ENCODE assay signal across 9 cellular contexts in the genomic region with DNA sequence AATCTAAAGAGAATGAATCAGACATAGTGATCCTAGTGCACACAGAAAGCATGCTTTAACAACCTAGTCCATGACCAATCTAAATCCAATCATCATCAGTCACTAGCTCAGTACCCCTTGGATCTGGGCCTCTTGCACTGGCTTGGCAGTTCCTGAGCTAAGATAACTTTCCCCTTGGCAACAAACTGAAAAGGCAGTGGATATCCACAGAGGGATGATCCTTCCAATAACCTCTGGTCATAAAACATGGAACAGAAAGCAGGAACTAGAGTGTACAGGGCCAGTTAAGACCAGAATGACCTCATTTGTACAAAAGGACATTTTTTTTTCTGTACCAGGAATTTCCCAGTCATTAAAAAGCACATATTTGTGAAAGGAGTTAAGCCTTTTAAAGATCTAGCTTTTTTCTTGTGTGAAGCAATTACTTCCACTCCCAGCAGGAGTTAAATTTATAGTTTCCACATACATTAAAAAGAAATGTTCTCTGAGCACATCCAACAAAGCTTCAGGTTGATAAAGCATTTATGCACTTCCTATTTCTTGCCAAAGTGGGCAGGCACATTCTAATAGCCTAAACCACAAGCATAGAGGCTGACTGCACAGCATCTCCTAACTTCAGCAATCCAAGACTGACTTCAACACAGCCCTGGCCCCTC. TPM values are rescaled to one million over a fixed set of nuclear protein-coding genes. Genes with fewer than 3 reads are reported as not detected.
DNase-seq lines count a peak whose midpoint lies in the region; ATAC-seq and TF ChIP-seq lines count a peak whose summit lies in the region.
"Had no signal": no experiment of that assay in that cellular context is flagged by ENCODE, and none has a peak within 500 bp of the region (broad histone marks: within the 10 kb centered on the region; RNA-seq: fewer than 3 reads in every experiment).

No MANE protein-coding gene starts in this region.

- H3K4me3 Mint-ChIP-seq in activated CD4-positive, alpha-beta T cell treated with anti-CD3 and anti-CD28 coated beads, Interleukin-2, amount 10 ng/mL, durations not matched to agents 24 days and 14 days, result no peak overlapping the region
- H3K4me3 Mint-ChIP-seq: activated T-cell treated with anti-CD3 and anti-CD28 coated beads, Interleukin-2, amount 50 U/mL, for 72 hours had no signal

- H3K4me3 ChIP-seq in right cardiac atrium (ENCODE audit: low read length) (no peak overlapping the region), thoracic aorta (no peak overlapping the region)
- H3K4me3 ChIP-seq: Peyer's patch had no signal

- H3K36me3 Mint-ChIP-seq in activated CD4-positive, alpha-beta T cell treated with anti-CD3 and anti-CD28 coated beads, Interleukin-2, amount 10 ng/mL, durations not matched to agents 24 days and 14 days (ENCODE audit: low read depth), result no peaks in the 10 kb centered on the region

- intact Hi-C loops in right cardiac atrium (cut with DNase I), result no loop called here
- intact Hi-C loops in activated CD4-positive, alpha-beta T cell treated with anti-CD3 and anti-CD28 coated beads, Interleukin-2, amount 10 ng/mL, durations not matched to agents 24 days and 14 days (cut with micrococcal nuclease), result no loop called here

- TF ChIP-seq POLR2A in GM18505 (IDR thresholded peaks at IDR 0.05; ENCODE audit: borderline replicate concordance, extremely low read depth, insufficient read depth, insufficient read length), result no peak

- H3K4me1 ChIP-seq in right cardiac atrium (ENCODE audit: control insufficient read depth, insufficient read depth, low read length) (peaks cover 5% of the 10 kb centered on the region), thoracic aorta (ENCODE audit: control insufficient read depth in 1 of 2, low read depth in 2 of 2) (peaks cover 5 to 14% of the 10 kb centered on the region in 2 donors)
- H3K4me1 ChIP-seq: Peyer's patch had no signal

- H3K27me3 ChIP-seq in right cardiac atrium (ENCODE audit: control insufficient read depth, insufficient read depth) (no peaks in the 10 kb centered on the region), thoracic aorta (replicated peaks; ENCODE audit: insufficient read depth) (no peaks in the 10 kb centered on the region)
- H3K27me3 ChIP-seq: Peyer's patch had no signal

- no peak overlapping the region for H3K27ac Mint-ChIP-seq in activated CD4-positive, alpha-beta T cell treated with anti-CD3 and anti-CD28 coated beads, Interleukin-2, amount 10 ng/mL, durations not matched to agents 24 days and 14 days
- H3K27ac Mint-ChIP-seq: activated T-cell treated with anti-CD3 and anti-CD28 coated beads, Interleukin-2, amount 50 U/mL, for 72 hours had no signal

- no peaks in the 10 kb centered on the region for H3K9me3 Mint-ChIP-seq in activated CD4-positive, alpha-beta T cell treated with anti-CD3 and anti-CD28 coated beads, Interleukin-2, amount 10 ng/mL, durations not matched to agents 24 days and 14 days

- no peaks in the 10 kb centered on the region for H3K27me3 Mint-ChIP-seq in activated CD4-positive, alpha-beta T cell treated with anti-CD3 and anti-CD28 coated beads, Interleukin-2, amount 10 ng/mL, durations not matched to agents 24 days and 14 days

- peak; percentile 12 to 34 for DNase-seq in Kasumi-1 (lab: John Stamatoyannopoulos, UW)
- peak; percentile 34 for DNase-seq in amniotic stem cell (lab: John Stamatoyannopoulos, UW)
- peak in 1 of 3 donors; percentile 26 for DNase-seq in right cardiac atrium
- DNase-seq in thoracic aorta (ENCODE audit: low spot score), result no peak
- DNase-seq in NCI-H1694 (lab: John Stamatoyannopoulos, UW), result no peak
- no peak for DNase-seq in activated CD4-positive, alpha-beta T cell treated with anti-CD3 and anti-CD28 coated beads, Interleukin-2, amount 10 ng/mL, durations not matched to agents 24 days and 14 days
- DNase-seq: activated T-cell treated with anti-CD3 and anti-CD28 coated beads, Interleukin-2, amount 50 U/mL, for 72 hours; Peyer's patch had no signal

- peak; percentile 62 to 67 for ATAC-seq in right cardiac atrium
- ATAC-seq in thoracic aorta (ENCODE audit: insufficient number of reproducible peaks, low FRiP score, low read depth), result peak; percentile 31
- no peak for ATAC-seq in GM18505 (IDR thresholded peaks at IDR 0.05; ENCODE audit: unreplicated experiment)
- ATAC-seq: activated T-cell treated with anti-CD3 and anti-CD28 coated beads, Interleukin-2, amount 50 U/mL, for 72 hours had no signal

- TF ChIP-seq CTCF in thoracic aorta (IDR thresholded peaks at IDR 0.05), result no peak

- H3K27ac ChIP-seq in right cardiac atrium (ENCODE audit: low read length) (peak overlapping the region; percentile 27), thoracic aorta (no peak overlapping the region)
- H3K27ac ChIP-seq: Peyer's patch had no signal

- no peaks in the 10 kb centered on the region for H3K4me1 Mint-ChIP-seq in activated CD4-positive, alpha-beta T cell treated with anti-CD3 and anti-CD28 coated beads, Interleukin-2, amount 10 ng/mL, durations not matched to agents 24 days and 14 days

- H3K36me3 ChIP-seq in thoracic aorta, result no peaks in the 10 kb centered on the region
- H3K36me3 ChIP-seq: Peyer's patch had no signal

- no peaks in the 10 kb centered on the region for H3K9me3 ChIP-seq in right cardiac atrium (ENCODE audit: control insufficient read depth, low read length)
- no peaks in the 10 kb centered on the region for H3K9me3 ChIP-seq in thoracic aorta
- H3K9me3 ChIP-seq: Peyer's patch had no signal

RNA-seq across cellular contexts. Expression of gene GUCY1A2, which starts 30.0 kb away (rescaled TPM):
- 1 to 10 TPM; 1.8 to 9.0 (median 2.9) TPM for total RNA-seq in right cardiac atrium
- polyA plus RNA-seq in right cardiac atrium, result 0.43 TPM
- 1 to 10 TPM; 5.3 to 9.4 TPM for total RNA-seq in thoracic aorta
- not detected in 2 replicates for total RNA-seq in activated CD4-positive, alpha-beta T cell treated with anti-CD3 and anti-CD28 coated beads, Interleukin-2, amount 10 ng/mL, durations not matched to agents 24 days and 14 days
- total RNA-seq: activated T-cell treated with anti-CD3 and anti-CD28 coated beads, Interleukin-2, amount 50 U/mL, for 72 hours had no signal

Comparison
In these comparisons a context has a peak if more than half of its experiments do, and no peak if none do; other contexts are left out.
1. DNase-seq: peak in Kasumi-1 (2 of 2) and amniotic stem cell (single experiment); none in thoracic aorta (single experiment), NCI-H1694 (single experiment) and activated CD4-positive, alpha-beta T cell treated with anti-CD3 and anti-CD28 coated beads, Interleukin-2, amount 10 ng/mL, durations not matched to agents 24 days and 14 days (single experiment).